In the genomic region with DNA sequence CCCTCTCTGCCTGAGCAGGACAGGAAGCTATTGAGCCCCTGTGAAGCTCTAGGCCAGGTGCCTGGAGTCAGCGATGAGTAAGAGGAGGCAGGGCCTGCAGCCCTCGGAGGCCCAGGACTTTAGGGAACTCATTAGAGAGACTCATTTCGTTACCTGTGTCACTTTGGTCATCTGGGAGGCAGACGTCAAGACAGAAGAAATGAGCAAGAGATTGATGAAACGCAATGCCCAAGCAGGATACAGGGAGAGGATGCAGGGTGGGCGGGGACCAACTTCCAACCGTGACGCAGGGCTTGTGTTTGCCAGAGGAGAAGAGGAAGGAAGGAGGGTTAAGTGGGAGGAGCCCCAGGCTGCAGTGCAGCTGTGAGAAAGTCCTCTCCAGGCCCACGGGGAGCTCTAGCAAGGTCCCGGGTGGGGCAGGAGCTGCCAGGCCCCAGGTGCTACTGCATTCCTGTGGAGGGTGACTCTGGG, we compare ENCODE assay signal across 1 cellular context.
TF ChIP-seq lines count a peak whose summit lies in the region.

No MANE protein-coding gene starts in this region.

TF ChIP-seq in IMR-90, 13 proteins besides CTCF, POLR2A, EP300 and RAD21 (continued from another document):
- TF ChIP-seq MXI1 (IDR thresholded peaks at IDR 0.05; ENCODE audit: borderline replicate concordance, low read depth, low read length), result no peak
- TF ChIP-seq RCOR1 (IDR thresholded peaks at IDR 0.05; ENCODE audit: insufficient replicate concordance, low read length), result no peak
- no peak for TF ChIP-seq RFX5 (IDR thresholded peaks at IDR 0.05; ENCODE audit: low read depth, low read length)
- TF ChIP-seq, protein P1, sequence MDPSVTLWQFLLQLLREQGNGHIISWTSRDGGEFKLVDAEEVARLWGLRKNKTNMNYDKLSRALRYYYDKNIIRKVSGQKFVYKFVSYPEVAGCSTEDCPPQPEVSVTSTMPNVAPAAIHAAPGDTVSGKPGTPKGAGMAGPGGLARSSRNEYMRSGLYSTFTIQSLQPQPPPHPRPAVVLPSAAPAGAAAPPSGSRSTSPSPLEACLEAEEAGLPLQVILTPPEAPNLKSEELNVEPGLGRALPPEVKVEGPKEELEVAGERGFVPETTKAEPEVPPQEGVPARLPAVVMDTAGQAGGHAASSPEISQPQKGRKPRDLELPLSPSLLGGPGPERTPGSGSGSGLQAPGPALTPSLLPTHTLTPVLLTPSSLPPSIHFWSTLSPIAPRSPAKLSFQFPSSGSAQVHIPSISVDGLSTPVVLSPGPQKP (IDR thresholded peaks at IDR 0.05; ENCODE audit: borderline replicate concordance, low read depth, low read length), result no peak
